In the genomic region with DNA sequence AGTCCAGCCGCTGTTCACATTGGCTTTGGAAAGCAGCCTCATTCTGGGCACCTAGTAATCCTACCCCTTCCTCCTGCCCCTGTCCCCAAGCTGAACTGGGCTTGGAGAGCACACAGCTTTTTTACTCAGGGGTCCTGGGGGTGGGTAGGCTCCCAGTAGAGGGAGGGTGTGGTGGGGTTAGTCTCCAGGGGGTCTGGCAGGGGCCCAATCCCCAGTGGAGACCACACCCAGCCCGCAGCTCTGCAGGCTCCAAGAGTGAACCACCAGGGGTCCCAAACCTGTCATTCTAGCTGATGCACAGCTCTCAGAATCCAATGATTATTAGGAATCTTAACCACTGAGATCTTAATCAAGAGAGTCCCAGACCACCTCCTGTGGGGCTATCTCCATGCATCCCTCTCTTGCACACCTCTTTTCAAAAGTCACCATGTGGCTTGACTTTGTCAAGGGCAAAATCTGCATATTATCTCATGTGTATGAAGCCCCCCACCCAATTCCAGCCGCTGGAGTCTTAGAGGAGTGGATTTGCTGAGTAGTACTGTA, we compare ENCODE assay signal across 17 cellular contexts. TPM values are rescaled to one million over a fixed set of nuclear protein-coding genes. Genes with fewer than 3 reads are reported as not detected.
DNase-seq lines count a peak whose midpoint lies in the region; ATAC-seq and TF ChIP-seq lines count a peak whose summit lies in the region.
"Had no signal": no experiment of that assay in that cellular context is flagged by ENCODE, and none has a peak within 500 bp of the region (broad histone marks: within the 10 kb centered on the region; RNA-seq: fewer than 3 reads in every experiment).

No MANE protein-coding gene starts in this region.

- H3K4me3 ChIP-seq in GM23338 (no peak overlapping the region), smooth muscle cell (peak overlapping the region; percentile 60)

- H3K9me3 ChIP-seq in smooth muscle cell (replicated peaks; ENCODE audit: low read depth) = no peaks in the 10 kb centered on the region

- peaks cover 34% of the 10 kb centered on the region for H3K4me1 Mint-ChIP-seq in GM23338
- peaks cover 12% of the 10 kb centered on the region for H3K4me1 Mint-ChIP-seq in memory B cell

- peaks cover 7% of the 10 kb centered on the region; the same call in 2 of the 3 replicates for H3K9me3 Mint-ChIP-seq in GM23338
- H3K9me3 Mint-ChIP-seq in memory B cell = no peaks in the 10 kb centered on the region

- H3K27me3 Mint-ChIP-seq in GM23338 (ENCODE audit: insufficient read depth, low read depth, poor library complexity) (peaks cover 100% of the 10 kb centered on the region), memory B cell (peaks cover 35% of the 10 kb centered on the region)

- peaks cover 64% of the 10 kb centered on the region for H4K20me1 ChIP-seq in GM23338 (replicated peaks; ENCODE audit: insufficient read depth)
- H4K20me1 ChIP-seq in smooth muscle cell (ENCODE audit: low read depth) = peaks cover 11% of the 10 kb centered on the region

- DNase-seq in GM23338 (ENCODE audit: low spot score) (no peak), memory B cell (ENCODE audit: low spot score in 2 of 2) (no peak), smooth muscle cell (lab: John Stamatoyannopoulos, UW; ENCODE audit: unreplicated experiment) (no peak), NCI-H774 (lab: John Stamatoyannopoulos, UW) (no peak), GM20000 (ENCODE audit: low spot score) (no peak), NCI-H2107 treated with DMSO at 0.1 percent for 48 hours (lab: John Stamatoyannopoulos, UW; ENCODE audit: unreplicated experiment) (no peak)
- DNase-seq: CD4-positive, CD25-positive, alpha-beta regulatory T cell; GDM1; IMR-90; Right ventricle myocardium superior; stimulated activated naive CD4-positive, alpha-beta T cell; T-helper 9 cell had no signal

- H3K27ac Mint-ChIP-seq in GM23338 (no peak overlapping the region), memory B cell (peak overlapping the region; percentile 61)
- H3K27ac Mint-ChIP-seq: CD4-positive, CD25-positive, alpha-beta regulatory T cell had no signal

- 37% methylated on average over 3 of the region's 3 CpGs for WGBS in smooth muscle cell (ENCODE audit: low lambda C conversion rate)

- ATAC-seq in GM23338 = no peak
- ATAC-seq in memory B cell (ENCODE audit: low read depth) = no peak
- ATAC-seq in HG03457 (IDR thresholded peaks at IDR 0.05; ENCODE audit: unreplicated experiment) = no peak
- ATAC-seq: esophagus mucosa, HCT116 had no signal

- H3K4me2 ChIP-seq in GM23338 (peak overlapping the region; percentile 72; the same call in 1 of the 2 replicates), smooth muscle cell (peak overlapping the region; percentile 89)

- peaks cover 100% of the 10 kb centered on the region for H3K27me3 ChIP-seq in GM23338 (ENCODE audit: insufficient read depth)
- no peaks in the 10 kb centered on the region for H3K27me3 ChIP-seq in smooth muscle cell (ENCODE audit: low read depth)

- H3K9ac ChIP-seq in smooth muscle cell (ENCODE audit: low read depth) = no peak overlapping the region

- TF ChIP-seq CTCF in GM23338 (conservative IDR thresholded peaks at IDR 0.05; ENCODE audit: low read depth in 2 of 2) = no peak
- no peak for TF ChIP-seq CTCF in VCaP (conservative IDR thresholded peaks at IDR 0.05)
- no peak for TF ChIP-seq CTCF in smooth muscle cell (IDR thresholded peaks at IDR 0.05; ENCODE audit: borderline replicate concordance, insufficient read depth, poor library complexity, severe bottlenecking)
- no peak for TF ChIP-seq CTCF in GM20000 (IDR thresholded peaks at IDR 0.05; ENCODE audit: extremely low read depth, missing control alignments)

- H3K4me1 ChIP-seq in GM23338 (ENCODE audit: insufficient read depth) (peaks cover 55% of the 10 kb centered on the region), smooth muscle cell (ENCODE audit: low read depth) (peaks cover 12% of the 10 kb centered on the region)

- H2AFZ ChIP-seq in GM23338 = no peak overlapping the region
- no peak overlapping the region for H2AFZ ChIP-seq in smooth muscle cell (ENCODE audit: low read depth)

- H3K27ac ChIP-seq in GM23338 (ENCODE audit: low read depth) (no peak overlapping the region), VCaP (peak overlapping the region; percentile 98; the same call in 1 of the 2 replicates), smooth muscle cell (ENCODE audit: low read depth) (peak overlapping the region; percentile 95)

- H3K79me2 ChIP-seq in GM23338 (replicated peaks; ENCODE audit: insufficient read depth) (no peaks in the 10 kb centered on the region), smooth muscle cell (ENCODE audit: low read depth) (peaks cover 80% of the 10 kb centered on the region)

- no peaks in the 10 kb centered on the region for H3K9me2 ChIP-seq in GM23338 (ENCODE audit: insufficient read depth)

- H3F3A ChIP-seq in GM23338 (replicated peaks; ENCODE audit: low read depth) (peaks cover 51% of the 10 kb centered on the region), smooth muscle cell (ENCODE audit: low read depth) (peaks cover 5% of the 10 kb centered on the region)

- H3K36me3 ChIP-seq in GM23338 (ENCODE audit: insufficient read depth) (no peaks in the 10 kb centered on the region), smooth muscle cell (ENCODE audit: low read depth) (no peaks in the 10 kb centered on the region)

- H3K36me3 Mint-ChIP-seq in GM23338 (ENCODE audit: low read depth) = no peaks in the 10 kb centered on the region
- H3K36me3 Mint-ChIP-seq in memory B cell = no peaks in the 10 kb centered on the region
- H3K36me3 Mint-ChIP-seq: CD4-positive, CD25-positive, alpha-beta regulatory T cell had no signal

- H3K4me3 Mint-ChIP-seq in GM23338 (no peak overlapping the region), memory B cell (no peak overlapping the region)

TF ChIP-seq in GM23338, 12 proteins besides CTCF, POLR2A, EP300 and RAD21 (continues in another document):
- TF ChIP-seq POLR2AphosphoS5 (IDR thresholded peaks at IDR 0.05; ENCODE audit: low read depth) = no peak

RNA-seq across cellular contexts. Expression of a gene that starts 2.7 kb away (rescaled TPM):
- not detected in 2 replicates for total RNA-seq in GM23338 (2014; rRNA removed; shearing (Covaris generic))
- not detected in 2 replicates for polyA plus RNA-seq in GM23338 (2016; fragmentation: Nextera tagmentation; extraction: Ambion mirVana)
- total RNA-seq in smooth muscle cell = 18.2 and 20.3 TPM in 2 replicates
- 25.2 and 27.7 TPM in 2 replicates for polyA plus RNA-seq in smooth muscle cell
- total RNA-seq: CD4-positive, CD25-positive, alpha-beta regulatory T cell; cerebellum; esophagus mucosa; IMR-90; Right ventricle myocardium superior had no signal
- polyA plus RNA-seq: CD4-positive, CD25-positive, alpha-beta regulatory T cell had no signal

RNA-seq across cellular contexts. Expression of a gene that starts 8.2 kb away (rescaled TPM):
- not detected in 2 replicates for total RNA-seq in GM23338 (2014; rRNA removed; shearing (Covaris generic))
- polyA plus RNA-seq in GM23338 (2016; fragmentation: Nextera tagmentation; extraction: Ambion mirVana) = not detected in 2 replicates
- 35.7 and 53.6 TPM in 2 replicates for total RNA-seq in smooth muscle cell
- 37.6 and 39.4 TPM in 2 replicates for polyA plus RNA-seq in smooth muscle cell
- total RNA-seq: cerebellum, Right ventricle myocardium superior had no signal
- polyA plus RNA-seq: CD4-positive, CD25-positive, alpha-beta regulatory T cell had no signal

RNA-seq across cellular contexts. Expression of a gene that starts 17.0 kb away (rescaled TPM):
- not detected in 2 replicates for total RNA-seq in GM23338 (2014; rRNA removed; shearing (Covaris generic))
- polyA plus RNA-seq in GM23338 (2016; fragmentation: Nextera tagmentation; extraction: Ambion mirVana) (not detected in 2 replicates), smooth muscle cell (12.6 and 19.2 TPM in 2 replicates)
- 22.9 and 35.8 TPM in 2 replicates for total RNA-seq in smooth muscle cell
- total RNA-seq: cerebellum, Right ventricle myocardium superior had no signal

RNA-seq across cellular contexts. Expression of a gene that starts 17.5 kb away (rescaled TPM):
- not detected in 2 replicates for total RNA-seq in GM23338 (2014; rRNA removed; shearing (Covaris generic))
- polyA plus RNA-seq in GM23338 (2016; fragmentation: Nextera tagmentation; extraction: Ambion mirVana) = not detected in 2 replicates
- total RNA-seq in smooth muscle cell = 14.2 and 21.6 TPM in 2 replicates
- 6.2 and 10.0 TPM in 2 replicates for polyA plus RNA-seq in smooth muscle cell
- total RNA-seq: CD4-positive, CD25-positive, alpha-beta regulatory T cell; cerebellum; esophagus mucosa; IMR-90; Right ventricle myocardium superior had no signal
- polyA plus RNA-seq: CD4-positive, CD25-positive, alpha-beta regulatory T cell; IMR-90 had no signal

RNA-seq across cellular contexts. Expression of a gene that starts 25.9 kb away (rescaled TPM):
- total RNA-seq in GM23338 (2014; rRNA removed; shearing (Covaris generic)) = not detected in 2 replicates
- 0.24 TPM in 1 of 2 replicates, not detected in the other for polyA plus RNA-seq in GM23338 (2016; fragmentation: Nextera tagmentation; extraction: Ambion mirVana)
- 0.72 TPM in 1 of 2 replicates, not detected in the other for total RNA-seq in smooth muscle cell
- polyA plus RNA-seq in smooth muscle cell = 1.2 and 1.6 TPM in 2 replicates
- total RNA-seq: CD4-positive, CD25-positive, alpha-beta regulatory T cell; cerebellum; Right ventricle myocardium superior had no signal
- polyA plus RNA-seq: CD4-positive, CD25-positive, alpha-beta regulatory T cell had no signal

Comparison
In these comparisons a context has a peak if more than half of its experiments do, and no peak if none do; other contexts are left out.
1. RNA of a gene that starts 2.7 kb away (total RNA-seq): 18.2 to 20.3 TPM in smooth muscle cell; not detected in GM23338; every median in the first group is over 10 times any median in the second.
2. RNA of a gene that starts 8.2 kb away (total RNA-seq): 35.7 to 53.6 TPM in smooth muscle cell; not detected in GM23338; every median in the first group is over 10 times any median in the second.
3. RNA of a gene that starts 17.0 kb away (total RNA-seq): 22.9 to 35.8 TPM in smooth muscle cell; not detected in GM23338; every median in the first group is over 10 times any median in the second.